Comparison of ENCODE assay signal across 20 cellular contexts in genomic region chr3:9078561-9079240, GRCh38.
DNase-seq lines count a peak whose midpoint lies in the region; ATAC-seq, FAIRE-seq and TF ChIP-seq lines count a peak whose summit lies in the region.
"Had no signal": no experiment of that assay in that cellular context is flagged by ENCODE, and none has a peak within 500 bp of the region (broad histone marks: within the 10 kb centered on the region; RNA-seq: fewer than 3 reads in every experiment).

No MANE protein-coding gene starts in this region.

- H3K4me3 ChIP-seq in PC-3 (ENCODE audit: low read length) = no peak overlapping the region

- no TSS peak for BruUV-seq in PC-3 (replicated peaks; lab: Mats Ljungman, UMichigan)

- TF ChIP-seq POLR2A in GM12892 (IDR thresholded peaks at IDR 0.05; ENCODE audit: low read depth, low read length) = no peak

- H3K27ac ChIP-seq in C4-2B (no peak overlapping the region), PC-3 (ENCODE audit: low read length) (no peak overlapping the region)

- H3F3A ChIP-seq in PC-3 (ENCODE audit: low read length, unreplicated experiment) = no peaks in the 10 kb centered on the region

- TF ChIP-seq CTCF in C4-2B (conservative IDR thresholded peaks at IDR 0.05) (0 out of 2 replicates have a peak, but pooled peaks have one; percentile 8), PC-3 (conservative IDR thresholded peaks at IDR 0.05; ENCODE audit: low read depth, low read length) (peak; percentile 41; the same call in 1 of the 2 replicates)

- H3K9me2 ChIP-seq in PC-3 (replicated peaks; ENCODE audit: low read length) = no peaks in the 10 kb centered on the region

- no peaks in the 10 kb centered on the region for H3K79me2 ChIP-seq in PC-3 (ENCODE audit: low read length)

- no peaks in the 10 kb centered on the region for H3K9me3 ChIP-seq in PC-3 (ENCODE audit: low read length)

- intact Hi-C loops in PC-3 (cut with micrococcal nuclease) = no loop called here

- DNase-seq in GM12892 (ENCODE audit: insufficient read length) (no peak), PC-3 (peak; percentile 20), iPS-NIHi11 (ENCODE audit: low spot score) (peak; percentile 53), urothelium cell line (ENCODE audit: low spot score) (no peak), T-helper 1 cell (no peak)
- DNase-seq: DND-41; KBM-7; naive thymus-derived CD4-positive, alpha-beta T cell; NCI-H1694; NCI-H69; right cardiac atrium; SHP77; stimulated activated CD4-positive, alpha-beta T cell treated with anti-CD3 and anti-CD28 coated beads, Interleukin-4, amount 100 ng/mL, for 1 hour; T1000 had no signal

- no peak; the same call in 1 of the 2 replicates for ATAC-seq in PC-3
- ATAC-seq in GM18909 (IDR thresholded peaks at IDR 0.05; ENCODE audit: poor library complexity, unreplicated experiment) = no peak
- no peak for ATAC-seq in HG02642 (IDR thresholded peaks at IDR 0.05; ENCODE audit: poor library complexity, unreplicated experiment)
- ATAC-seq: left lobe of liver; naive thymus-derived CD4-positive, alpha-beta T cell; right cardiac atrium had no signal

- POLR2A ChIA-PET in PC-3 (lab: Charles Lee; ENCODE audit: unreplicated experiment) = no interaction called here

- H3K27me3 ChIP-seq in PC-3 (ENCODE audit: low read length) = no peaks in the 10 kb centered on the region

- H3K9ac ChIP-seq in PC-3 (ENCODE audit: low read length) = no peak overlapping the region

- no peaks in the 10 kb centered on the region for H3K36me3 ChIP-seq in PC-3 (ENCODE audit: low read depth, low read length)

- no peak overlapping the region for H3K4me2 ChIP-seq in PC-3 (ENCODE audit: low read length)

- H4K20me1 ChIP-seq in PC-3 (ENCODE audit: low read length) = no peaks in the 10 kb centered on the region

- peaks cover 16% of the 10 kb centered on the region for H3K4me1 ChIP-seq in PC-3 (ENCODE audit: insufficient read depth, low read length)

- CTCF ChIA-PET in PC-3 (lab: Charles Lee) = no interaction called here

- FAIRE-seq in GM12892 (lab: Jason Lieb, UNC) (peak; percentile 17), urothelium cell line (lab: Jason Lieb, UNC) (no peak)
- FAIRE-seq: bronchial epithelial cell, GM19239 had no signal

- H2AFZ ChIP-seq in PC-3 (ENCODE audit: low read length) = no peak overlapping the region

Comparison
In these comparisons a context has a peak if more than half of its experiments do, and no peak if none do; other contexts are left out.
1. DNase-seq: peak in PC-3 (single experiment) and iPS-NIHi11 (single experiment); none in GM12892 (single experiment), urothelium cell line (single experiment) and T-helper 1 cell (0 of 5).